ENCODE assay signal across 15 cellular contexts in the genomic region with DNA sequence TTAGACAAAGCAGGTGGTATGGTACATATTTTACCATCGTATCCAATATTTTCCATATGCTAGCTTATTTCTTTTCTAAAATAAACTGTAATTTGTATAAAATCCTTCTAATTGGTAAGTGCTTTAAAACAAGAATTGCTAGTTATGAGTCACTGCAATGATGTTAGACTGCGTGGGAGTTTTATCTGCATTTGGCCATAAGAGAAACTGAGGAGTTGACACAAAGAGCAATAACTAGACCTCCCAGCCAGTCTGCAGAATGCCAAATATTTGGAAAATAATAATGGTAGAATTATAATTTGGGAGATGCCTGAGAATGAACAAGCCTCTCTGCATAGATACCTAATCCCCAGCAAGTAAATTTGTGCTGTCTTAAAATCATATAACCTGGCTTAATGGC.
DNase-seq lines count a peak whose midpoint lies in the region; ATAC-seq and TF ChIP-seq lines count a peak whose summit lies in the region.
"Had no signal": no experiment of that assay in that cellular context is flagged by ENCODE, and none has a peak within 500 bp of the region (broad histone marks: within the 10 kb centered on the region; RNA-seq: fewer than 3 reads in every experiment).

No MANE protein-coding gene starts in this region.

- H3K4me2 ChIP-seq in neural progenitor cell: peak overlapping the region; percentile 34

- no peak overlapping the region for H3K27ac ChIP-seq in RWPE1
- peak overlapping the region; percentile 94 for H3K27ac ChIP-seq in neural progenitor cell

- H3K79me2 ChIP-seq in neural progenitor cell (ENCODE audit: low read depth): no peaks in the 10 kb centered on the region

- no peak overlapping the region for H2AFZ ChIP-seq in neural progenitor cell (replicated peaks)

- DNase-seq in GM03348 (ENCODE audit: low spot score) (peak; percentile 5), RWPE1 (ENCODE audit: low spot score) (peak; percentile 3), epithelial cell of esophagus (ENCODE audit: low read depth) (peak; percentile 22), neural progenitor cell (ENCODE audit: low spot score) (no peak), G401 (ENCODE audit: low spot score) (no peak)
- no peak for DNase-seq in activated CD8-positive, alpha-beta memory T cell treated with anti-CD3 and anti-CD28 coated beads, Interleukin-2, amount 10 ng/mL, durations not matched to agents 7 days and 5 days
- DNase-seq: BE2C; CD4-positive, alpha-beta T cell; EL; NCI-H1417 treated with DMSO at 0.1 percent for 48 hours; NCI-H1930; NCI-H2171 treated with DMSO at 0.1 percent for 48 hours; NCI-H446 treated with DMSO at 0.1 percent for 48 hours; NCI-H748 treated with DMSO at 0.1 percent for 48 hours had no signal

- H3K4me1 ChIP-seq in neural progenitor cell: peaks cover 24% of the 10 kb centered on the region

- no peak for ATAC-seq in activated CD8-positive, alpha-beta memory T cell treated with anti-CD3 and anti-CD28 coated beads, Interleukin-2, amount 10 ng/mL, durations not matched to agents 7 days and 5 days
- no peak for ATAC-seq in GM19351 (IDR thresholded peaks at IDR 0.05; ENCODE audit: unreplicated experiment)

- H3K36me3 Mint-ChIP-seq in neural progenitor cell: no peaks in the 10 kb centered on the region
- no peaks in the 10 kb centered on the region for H3K36me3 Mint-ChIP-seq in activated CD8-positive, alpha-beta memory T cell treated with anti-CD3 and anti-CD28 coated beads, Interleukin-2, amount 10 ng/mL, durations not matched to agents 7 days and 5 days

- no peaks in the 10 kb centered on the region for H3K9me3 ChIP-seq in neural progenitor cell (ENCODE audit: low read depth)
- H3K9me3 ChIP-seq: BE2C had no signal

- H3K27me3 ChIP-seq in neural progenitor cell: no peaks in the 10 kb centered on the region
- H3K27me3 ChIP-seq: BE2C had no signal

- H3K9me3 Mint-ChIP-seq in neural progenitor cell: no peaks in the 10 kb centered on the region
- no peaks in the 10 kb centered on the region for H3K9me3 Mint-ChIP-seq in activated CD8-positive, alpha-beta memory T cell treated with anti-CD3 and anti-CD28 coated beads, Interleukin-2, amount 10 ng/mL, durations not matched to agents 7 days and 5 days (ENCODE audit: low read depth)
- H3K9me3 Mint-ChIP-seq: CD4-positive, alpha-beta T cell had no signal

- peaks cover 12% of the 10 kb centered on the region for H3F3A ChIP-seq in neural progenitor cell (ENCODE audit: low read depth)

- CTCF ChIA-PET in RWPE1 (lab: Yijun Ruan, JAX): interaction anchor here (0.6 kb wide), 1 partner anchor 10 kb away, joined by 3 read pairs; no protein-coding TSS in a partner anchor
- CTCF ChIA-PET in activated CD8-positive, alpha-beta memory T cell treated with anti-CD3 and anti-CD28 coated beads, Interleukin-2, amount 10 ng/mL, durations not matched to agents 7 days and 5 days (lab: Charles Lee): no interaction called here

- H3K4me1 Mint-ChIP-seq in neural progenitor cell: peaks cover 31% of the 10 kb centered on the region
- no peaks in the 10 kb centered on the region for H3K4me1 Mint-ChIP-seq in activated CD8-positive, alpha-beta memory T cell treated with anti-CD3 and anti-CD28 coated beads, Interleukin-2, amount 10 ng/mL, durations not matched to agents 7 days and 5 days

- no peak overlapping the region for H3K4me3 ChIP-seq in epithelial cell of esophagus (ENCODE audit: low read length)
- no peak overlapping the region for H3K4me3 ChIP-seq in neural progenitor cell

- H3K27ac Mint-ChIP-seq in neural progenitor cell: no peak overlapping the region
- H3K27ac Mint-ChIP-seq in activated CD8-positive, alpha-beta memory T cell treated with anti-CD3 and anti-CD28 coated beads, Interleukin-2, amount 10 ng/mL, durations not matched to agents 7 days and 5 days: no peak overlapping the region
- H3K27ac Mint-ChIP-seq: CD4-positive, alpha-beta T cell had no signal

- no peak for TF ChIP-seq CTCF in RWPE1 (conservative IDR thresholded peaks at IDR 0.05; ENCODE audit: low read depth)
- no peak for TF ChIP-seq CTCF in epithelial cell of esophagus (IDR thresholded peaks at IDR 0.05; ENCODE audit: insufficient read depth, low read depth, low read length, missing control alignments)
- TF ChIP-seq CTCF in neural progenitor cell (IDR thresholded peaks at IDR 0.05): no peak

- POLR2A ChIA-PET in RWPE1 (lab: Yijun Ruan, JAX; ENCODE audit: low non-redundant PET): no interaction called here

- no peaks in the 10 kb centered on the region for H4K20me1 ChIP-seq in neural progenitor cell (ENCODE audit: low read depth)

- in situ Hi-C loops in G401 (cut with HindIII; ENCODE audit: low sequenced_read_pairs): no loop called here

- H3K36me3 ChIP-seq in neural progenitor cell: no peaks in the 10 kb centered on the region
- H3K36me3 ChIP-seq: BE2C had no signal

- no peak overlapping the region for H3K9ac ChIP-seq in neural progenitor cell

- no peak overlapping the region for H3K4me3 Mint-ChIP-seq in neural progenitor cell
- H3K4me3 Mint-ChIP-seq in activated CD8-positive, alpha-beta memory T cell treated with anti-CD3 and anti-CD28 coated beads, Interleukin-2, amount 10 ng/mL, durations not matched to agents 7 days and 5 days: no peak overlapping the region
- H3K4me3 Mint-ChIP-seq: CD4-positive, alpha-beta T cell had no signal

- peaks cover 4% of the 10 kb centered on the region for H3K27me3 Mint-ChIP-seq in neural progenitor cell (ENCODE audit: insufficient read depth, low read depth)
- no peaks in the 10 kb centered on the region for H3K27me3 Mint-ChIP-seq in activated CD8-positive, alpha-beta memory T cell treated with anti-CD3 and anti-CD28 coated beads, Interleukin-2, amount 10 ng/mL, durations not matched to agents 7 days and 5 days
- H3K27me3 Mint-ChIP-seq: CD4-positive, alpha-beta T cell had no signal

Comparison
In these comparisons a context has a peak if more than half of its experiments do, and no peak if none do; other contexts are left out.
1. DNase-seq: peak in GM03348 (single experiment), RWPE1 (single experiment) and epithelial cell of esophagus (single experiment); none in neural progenitor cell (single experiment), activated CD8-positive, alpha-beta memory T cell treated with anti-CD3 and anti-CD28 coated beads, Interleukin-2, amount 10 ng/mL, durations not matched to agents 7 days and 5 days (single experiment) and G401 (single experiment).